Comparison of ENCODE assay signal across 8 cellular contexts in the genomic region with DNA sequence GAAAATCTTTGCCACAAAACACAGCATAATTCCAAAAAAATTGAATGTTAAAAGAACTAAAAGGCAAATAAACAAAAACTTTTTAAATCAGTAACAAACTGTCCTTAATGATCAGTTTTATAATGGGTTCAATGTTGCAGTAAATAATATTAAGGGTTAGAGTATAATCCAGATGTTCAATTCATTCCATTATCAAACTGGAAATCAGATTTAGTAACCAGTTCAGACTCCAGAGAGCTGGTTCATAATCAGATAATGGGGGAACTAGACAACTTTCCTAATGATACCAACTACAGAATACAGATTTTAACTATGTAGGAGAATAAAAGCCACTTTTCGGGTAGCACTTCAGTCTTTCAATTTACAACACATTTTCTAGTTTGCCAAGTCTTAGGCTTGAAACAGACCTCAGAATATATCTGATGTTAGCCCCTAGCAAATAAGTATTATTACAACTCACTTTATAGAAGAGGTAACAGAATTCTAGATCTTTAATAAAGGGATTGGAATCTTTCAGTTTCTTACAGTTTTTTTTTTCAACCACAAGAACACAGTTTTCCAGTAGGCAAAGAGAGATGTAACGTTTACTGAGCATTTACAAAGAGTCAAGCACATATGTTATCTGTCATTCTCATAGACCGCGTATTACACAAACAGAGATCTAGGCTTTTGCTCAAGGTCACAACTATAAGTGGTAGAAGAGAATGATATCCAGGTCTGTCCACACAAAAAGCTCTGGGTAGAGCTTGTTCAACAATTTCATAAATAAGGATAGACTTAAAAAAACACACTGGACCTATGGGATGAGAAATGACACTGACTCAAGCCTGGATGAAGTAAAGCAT. TPM values are rescaled to one million over a fixed set of nuclear protein-coding genes. Genes with fewer than 3 reads are reported as not detected.
DNase-seq lines count a peak whose midpoint lies in the region; ATAC-seq and TF ChIP-seq lines count a peak whose summit lies in the region.

No MANE protein-coding gene starts in this region.

- no peak for TF ChIP-seq RAD21 in HCT116 (IDR thresholded peaks at IDR 0.05; ENCODE audit: low read depth)

- peak overlapping the region; percentile 83 to 100 (median 91) for H3K4me3 ChIP-seq in BLaER1 treated with 17β-estradiol and CSF1 and Interleukin-3, amounts not matched to agents 10 nM and 100 nM
- H3K4me3 ChIP-seq in HCT116 (replicated peaks in 1 of 2; ENCODE audit: low read depth in 1 of 2, low read length in 2 of 2) (peak overlapping the region; percentile 79 to 87), iPS-15b (ENCODE audit: low read depth, low read length) (peak overlapping the region; percentile 96)

- no peak for TF ChIP-seq POLR2A in HCT116 (IDR thresholded peaks at IDR 0.05; ENCODE audit: borderline replicate concordance, extremely low read depth, insufficient read depth, insufficient read length)

- peak overlapping the region; percentile 83 to 98 (median 88) for H3K4me2 ChIP-seq in BLaER1 treated with 17β-estradiol and CSF1 and Interleukin-3, amounts not matched to agents 10 nM and 100 nM
- peak overlapping the region; percentile 94 for H3K4me2 ChIP-seq in HCT116 (ENCODE audit: low read length)

- POLR2A ChIA-PET in HCT116 (lab: Charles Lee): interaction anchor here (0.6 kb wide), 2 partner anchors 237 to 541 kb away, joined by 3 to 5 read pairs; no protein-coding TSS in a partner anchor

- H3K4me3 Mint-ChIP-seq in activated T-helper 1 cell treated with anti-CD3 and anti-CD28 coated beads, Interleukin-12 subunit alpha, Interleukin-12 subunit beta, Interleukin-2, Interleukin-4 antibody, amounts not matched to agents 30 ng/mL and 10 ng/mL and 1 ng/mL, durations not matched to agents 14 hours and 24 hours and 36 hours: peak overlapping the region; percentile 91
- H3K4me3 Mint-ChIP-seq in stimulated activated naive CD8-positive, alpha-beta T cell treated with anti-CD3 and anti-CD28 coated beads, Interleukin-15, amount 100 ng/mL, for 72 hours: peak overlapping the region; percentile 84 to 99

- H2AFZ ChIP-seq in HCT116 (ENCODE audit: low read depth, low read length, poor library complexity, severe bottlenecking): no peak overlapping the region

- no peaks in the 10 kb centered on the region for H3K27me3 ChIP-seq in BLaER1 treated with 17β-estradiol and CSF1 and Interleukin-3, amounts not matched to agents 10 nM and 100 nM
- no peaks in the 10 kb centered on the region for H3K27me3 ChIP-seq in HCT116 (ENCODE audit: insufficient read depth, low read length)
- no peaks in the 10 kb centered on the region for H3K27me3 ChIP-seq in iPS-15b (ENCODE audit: control insufficient read depth, insufficient read depth, low read length)

- H3K9me3 Mint-ChIP-seq in activated T-helper 1 cell treated with anti-CD3 and anti-CD28 coated beads, Interleukin-12 subunit alpha, Interleukin-12 subunit beta, Interleukin-2, Interleukin-4 antibody, amounts not matched to agents 30 ng/mL and 10 ng/mL and 1 ng/mL, durations not matched to agents 14 hours and 24 hours and 36 hours: no peaks in the 10 kb centered on the region
- no peaks in the 10 kb centered on the region for H3K9me3 Mint-ChIP-seq in stimulated activated naive CD8-positive, alpha-beta T cell treated with anti-CD3 and anti-CD28 coated beads, Interleukin-15, amount 100 ng/mL, for 72 hours

- no peaks in the 10 kb centered on the region for H3K27me3 Mint-ChIP-seq in activated T-helper 1 cell treated with anti-CD3 and anti-CD28 coated beads, Interleukin-12 subunit alpha, Interleukin-12 subunit beta, Interleukin-2, Interleukin-4 antibody, amounts not matched to agents 30 ng/mL and 10 ng/mL and 1 ng/mL, durations not matched to agents 14 hours and 24 hours and 36 hours (ENCODE audit: insufficient read depth)
- no peaks in the 10 kb centered on the region for H3K27me3 Mint-ChIP-seq in stimulated activated naive CD8-positive, alpha-beta T cell treated with anti-CD3 and anti-CD28 coated beads, Interleukin-15, amount 100 ng/mL, for 72 hours

- peaks cover 48% of the 10 kb centered on the region for H3K79me2 ChIP-seq in HCT116 (ENCODE audit: insufficient read depth, low read length)

- H3K36me3 Mint-ChIP-seq in activated T-helper 1 cell treated with anti-CD3 and anti-CD28 coated beads, Interleukin-12 subunit alpha, Interleukin-12 subunit beta, Interleukin-2, Interleukin-4 antibody, amounts not matched to agents 30 ng/mL and 10 ng/mL and 1 ng/mL, durations not matched to agents 14 hours and 24 hours and 36 hours (ENCODE audit: low read depth): peaks cover 2% of the 10 kb centered on the region

- no peaks in the 10 kb centered on the region for H3K36me3 ChIP-seq in BLaER1 treated with 17β-estradiol and CSF1 and Interleukin-3, amounts not matched to agents 10 nM and 100 nM
- H3K36me3 ChIP-seq in HCT116 (ENCODE audit: control insufficient read depth in 1 of 2, insufficient read depth in 2 of 2, low read length in 2 of 2) (no peaks in the 10 kb centered on the region), iPS-15b (ENCODE audit: control insufficient read depth, insufficient read depth, low read length) (no peaks in the 10 kb centered on the region)

- TF ChIP-seq CTCF in HCT116 (IDR thresholded peaks at IDR 0.05 in 2 of 3, conservative IDR thresholded peaks at IDR 0.05 in 1 of 3; ENCODE audit: borderline replicate concordance in 1 of 3, insufficient read depth in 1 of 3, low read depth in 2 of 3, low read length in 2 of 3) (no peak), omental fat pad (IDR thresholded peaks at IDR 0.05) (no peak)

- peaks cover 18 to 40% (median 30%) of the 10 kb centered on the region in 10 experiments for H3K4me1 ChIP-seq in BLaER1 treated with 17β-estradiol and CSF1 and Interleukin-3, amounts not matched to agents 10 nM and 100 nM
- H3K4me1 ChIP-seq in HCT116 (ENCODE audit: control insufficient read depth in 1 of 2, insufficient read depth in 2 of 2, low read length in 2 of 2) (peaks cover 10 to 24% of the 10 kb centered on the region in 2 experiments; a peak in 3 of 4 replicates), iPS-15b (ENCODE audit: control insufficient read depth, insufficient read depth, low read length) (no peaks in the 10 kb centered on the region)

- no peaks in the 10 kb centered on the region for H3K9me2 ChIP-seq in HCT116 (ENCODE audit: insufficient read depth)

- no peaks in the 10 kb centered on the region for H3K9me3 ChIP-seq in BLaER1 treated with 17β-estradiol and CSF1 and Interleukin-3, amounts not matched to agents 10 nM and 100 nM (replicated peaks in 1 of 11)
- H3K9me3 ChIP-seq in HCT116 (ENCODE audit: control insufficient read depth in 1 of 2, insufficient read depth in 1 of 2, low read depth in 1 of 2, low read length in 2 of 2) (no peaks in the 10 kb centered on the region), iPS-15b (ENCODE audit: control insufficient read depth, insufficient read depth, low read length) (no peaks in the 10 kb centered on the region)

- ATAC-seq in HCT116: no peak
- ATAC-seq in stimulated activated naive CD8-positive, alpha-beta T cell treated with anti-CD3 and anti-CD28 coated beads, Interleukin-15, amount 100 ng/mL, for 72 hours: no peak
- no peak for ATAC-seq in omental fat pad (ENCODE audit: low FRiP score)

- RAD21 ChIA-PET in HCT116 (lab: Charles Lee; ENCODE audit: low non-redundant PET in 1 of 2, low total read pairs in 2 of 2, uncharacterized antibody in 2 of 2, unreplicated experiment in 2 of 2): no interaction called here

- peaks cover 0 to 20% (median 0%) of the 10 kb centered on the region in 11 experiments; a peak in 8 of 22 replicates for H4K20me1 ChIP-seq in BLaER1 treated with 17β-estradiol and CSF1 and Interleukin-3, amounts not matched to agents 10 nM and 100 nM
- no peaks in the 10 kb centered on the region for H4K20me1 ChIP-seq in HCT116 (ENCODE audit: insufficient read depth)

- peak overlapping the region; percentile 85 to 99 (median 96) for H3K27ac ChIP-seq in BLaER1 treated with 17β-estradiol and CSF1 and Interleukin-3, amounts not matched to agents 10 nM and 100 nM
- H3K27ac ChIP-seq in HCT116 (ENCODE audit: low read depth, low read length): peak overlapping the region; percentile 48

- peak overlapping the region; percentile 84 to 97 (median 93) for H3K9ac ChIP-seq in BLaER1 treated with 17β-estradiol and CSF1 and Interleukin-3, amounts not matched to agents 10 nM and 100 nM
- H3K9ac ChIP-seq in HCT116 (ENCODE audit: low read length) (peak overlapping the region; percentile 86), iPS-15b (ENCODE audit: low read depth, low read length) (no peak overlapping the region)

- intact Hi-C loops in HCT116 (cut with micrococcal nuclease): no loop called here
- intact Hi-C loops in activated T-helper 1 cell treated with anti-CD3 and anti-CD28 coated beads, Interleukin-12 subunit alpha, Interleukin-12 subunit beta, Interleukin-2, Interleukin-4 antibody, amounts not matched to agents 30 ng/mL and 10 ng/mL and 1 ng/mL, durations not matched to agents 14 hours and 24 hours and 36 hours (cut with micrococcal nuclease): loop anchor here (1.0 to 5.0 kb wide), 6 partner anchors 148 to 1553 kb away; partner anchors contain the start of genes GPR161, RCSD1, SLC19A2 and TADA1

- CTCF ChIA-PET in HCT116 (lab: Charles Lee): no interaction called here

- no TSS peak for BruUV-seq in HCT116 (replicated peaks; lab: Mats Ljungman, UMichigan)

- peaks cover 38% of the 10 kb centered on the region for H3K4me1 Mint-ChIP-seq in activated T-helper 1 cell treated with anti-CD3 and anti-CD28 coated beads, Interleukin-12 subunit alpha, Interleukin-12 subunit beta, Interleukin-2, Interleukin-4 antibody, amounts not matched to agents 30 ng/mL and 10 ng/mL and 1 ng/mL, durations not matched to agents 14 hours and 24 hours and 36 hours (ENCODE audit: low read depth)
- H3K4me1 Mint-ChIP-seq in stimulated activated naive CD8-positive, alpha-beta T cell treated with anti-CD3 and anti-CD28 coated beads, Interleukin-15, amount 100 ng/mL, for 72 hours: peaks cover 26% of the 10 kb centered on the region

- peak overlapping the region; percentile 98 for H3K27ac Mint-ChIP-seq in activated T-helper 1 cell treated with anti-CD3 and anti-CD28 coated beads, Interleukin-12 subunit alpha, Interleukin-12 subunit beta, Interleukin-2, Interleukin-4 antibody, amounts not matched to agents 30 ng/mL and 10 ng/mL and 1 ng/mL, durations not matched to agents 14 hours and 24 hours and 36 hours
- peak overlapping the region; percentile 96 to 99 for H3K27ac Mint-ChIP-seq in stimulated activated naive CD8-positive, alpha-beta T cell treated with anti-CD3 and anti-CD28 coated beads, Interleukin-15, amount 100 ng/mL, for 72 hours

- DNase-seq in HCT116 (ENCODE audit: low read depth, low spot score) (no peak), omental fat pad (ENCODE audit: low spot score) (no peak), NCI-H446 (lab: John Stamatoyannopoulos, UW) (no peak)
- no peak for DNase-seq in activated T-helper 1 cell treated with anti-CD3 and anti-CD28 coated beads, Interleukin-12 subunit alpha, Interleukin-12 subunit beta, Interleukin-2, Interleukin-4 antibody, amounts not matched to agents 30 ng/mL and 10 ng/mL and 1 ng/mL, durations not matched to agents 14 hours and 24 hours and 36 hours (ENCODE audit: low spot score)
- no peak for DNase-seq in stimulated activated naive CD8-positive, alpha-beta T cell treated with anti-CD3 and anti-CD28 coated beads, Interleukin-15, amount 100 ng/mL, for 72 hours
- DNase-seq in NK-92 treated with Interleukin-12 subunit alpha and Interleukin-12 subunit beta, amount 100 ng/mL, for 24 hours (lab: John Stamatoyannopoulos, UW): no peak

RNA-seq across cellular contexts. Expression of gene DCAF6, which starts 1.9 kb away (rescaled TPM):
- total RNA-seq in HCT116 (2021; ENCODE audit: unreplicated experiment): 34.2 TPM
- 21.2 and 22.7 TPM in 2 replicates for polyA plus RNA-seq in HCT116 (2012)
- 20.9 and 24.0 TPM in 2 replicates for total RNA-seq in activated T-helper 1 cell treated with anti-CD3 and anti-CD28 coated beads, Interleukin-12 subunit alpha, Interleukin-12 subunit beta, Interleukin-2, Interleukin-4 antibody, amounts not matched to agents 30 ng/mL and 10 ng/mL and 1 ng/mL, durations not matched to agents 14 hours and 24 hours and 36 hours
- total RNA-seq in omental fat pad: 10 to 100 TPM; 57.2 to 98.4 (median 75.5) TPM

RNA-seq across cellular contexts. Expression of gene MPC2, which starts 2.2 kb away (rescaled TPM):
- total RNA-seq in HCT116 (2021; ENCODE audit: unreplicated experiment) (49.9 TPM), omental fat pad (10 to 100 TPM; 18.7 to 39.1 (median 33.2) TPM)
- polyA plus RNA-seq in HCT116 (2012): 10.8 and 15.6 TPM in 2 replicates
- total RNA-seq in activated T-helper 1 cell treated with anti-CD3 and anti-CD28 coated beads, Interleukin-12 subunit alpha, Interleukin-12 subunit beta, Interleukin-2, Interleukin-4 antibody, amounts not matched to agents 30 ng/mL and 10 ng/mL and 1 ng/mL, durations not matched to agents 14 hours and 24 hours and 36 hours: 33.7 and 36.9 TPM in 2 replicates

RNA-seq across cellular contexts. Expression of gene ADCY10, which starts 20.7 kb away (rescaled TPM):
- total RNA-seq in HCT116 (2021; ENCODE audit: unreplicated experiment) (0.30 TPM), omental fat pad (1 to 10 TPM in 1 of 4 donors, under 1 TPM in 2, not detected in 1; 0.32 to 1.0 (median 0.75) TPM)
- 0.05 and 0.07 TPM in 2 replicates for polyA plus RNA-seq in HCT116 (2012)
- not detected in 2 replicates for total RNA-seq in activated T-helper 1 cell treated with anti-CD3 and anti-CD28 coated beads, Interleukin-12 subunit alpha, Interleukin-12 subunit beta, Interleukin-2, Interleukin-4 antibody, amounts not matched to agents 30 ng/mL and 10 ng/mL and 1 ng/mL, durations not matched to agents 14 hours and 24 hours and 36 hours
